1 cellular context compared by ENCODE assay signal in the genomic region with DNA sequence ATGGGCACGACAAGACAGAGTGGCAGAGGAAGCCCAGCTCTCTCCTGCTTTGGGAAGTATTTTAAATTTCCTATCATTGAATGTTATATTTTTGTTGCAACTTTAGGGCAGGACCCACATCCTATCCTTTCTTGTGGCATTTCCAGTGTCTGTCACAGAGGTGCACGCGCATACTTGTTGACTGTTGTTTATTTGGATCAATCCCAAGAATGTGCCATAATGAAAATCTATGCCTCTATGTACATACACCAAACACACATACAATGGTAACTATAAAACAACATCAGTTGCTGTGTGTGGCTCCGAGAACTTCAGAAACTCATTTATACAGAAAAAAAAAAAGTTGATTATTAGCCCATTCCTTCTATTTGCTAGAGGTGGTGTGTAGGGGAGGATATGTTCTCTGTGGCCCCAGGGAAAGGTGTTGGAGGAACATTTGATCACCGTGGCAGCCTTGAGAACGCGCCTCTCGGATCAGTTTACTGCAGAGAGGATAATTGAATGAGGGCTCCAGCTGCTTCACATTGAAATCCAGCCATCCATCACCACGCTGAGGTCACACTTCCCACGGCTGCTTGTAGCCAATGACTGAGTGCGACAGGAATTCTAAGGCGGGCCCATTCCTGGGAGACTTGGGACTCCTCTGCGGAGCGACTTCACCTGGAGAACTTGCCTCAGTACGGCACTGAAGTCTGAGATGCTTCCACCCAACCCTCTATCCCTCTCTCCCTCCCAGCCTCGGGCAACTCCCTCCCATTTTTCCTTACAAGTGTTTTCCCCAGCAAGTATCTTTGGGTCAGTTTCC.
TF ChIP-seq lines count a peak whose summit lies in the region.

No MANE protein-coding gene starts in this region.

TF ChIP-seq in HEK293, 187 proteins besides CTCF, POLR2A, EP300 and RAD21 (continued from another document):
- TF ChIP-seq ATF2 (tag by site-specific recombination; IDR thresholded peaks at IDR 0.05; ENCODE audit: low read depth) = 0 out of 2 replicates have a peak, but pooled peaks have one; percentile 45
- peak; percentile 90 for TF ChIP-seq ZNF366 (tag by site-specific recombination; conservative IDR thresholded peaks at IDR 0.05)
- 0 out of 2 replicates have a peak, but pooled peaks have one; percentile 23 for TF ChIP-seq ZSCAN30 (tag by site-specific recombination; IDR thresholded peaks at IDR 0.05)
- 0 out of 2 replicates have a peak, but pooled peaks have one; percentile 9 for TF ChIP-seq ZNF10 (tag by site-specific recombination; IDR thresholded peaks at IDR 0.05)
- no peak for TF ChIP-seq ZNF292 (tag by site-specific recombination; IDR thresholded peaks at IDR 0.05; ENCODE audit: borderline replicate concordance, low read depth)
- no peak for TF ChIP-seq GLIS1 (tag by site-specific recombination; IDR thresholded peaks at IDR 0.05)
- peak; percentile 53; the same call in 1 of the 2 replicates for TF ChIP-seq OSR2 (tag by site-specific recombination; IDR thresholded peaks at IDR 0.05)
- TF ChIP-seq SCRT1 (tag by site-specific recombination; IDR thresholded peaks at IDR 0.05; ENCODE audit: borderline replicate concordance) = peak; percentile 45; the same call in 1 of the 2 replicates
- TF ChIP-seq, protein P1, sequence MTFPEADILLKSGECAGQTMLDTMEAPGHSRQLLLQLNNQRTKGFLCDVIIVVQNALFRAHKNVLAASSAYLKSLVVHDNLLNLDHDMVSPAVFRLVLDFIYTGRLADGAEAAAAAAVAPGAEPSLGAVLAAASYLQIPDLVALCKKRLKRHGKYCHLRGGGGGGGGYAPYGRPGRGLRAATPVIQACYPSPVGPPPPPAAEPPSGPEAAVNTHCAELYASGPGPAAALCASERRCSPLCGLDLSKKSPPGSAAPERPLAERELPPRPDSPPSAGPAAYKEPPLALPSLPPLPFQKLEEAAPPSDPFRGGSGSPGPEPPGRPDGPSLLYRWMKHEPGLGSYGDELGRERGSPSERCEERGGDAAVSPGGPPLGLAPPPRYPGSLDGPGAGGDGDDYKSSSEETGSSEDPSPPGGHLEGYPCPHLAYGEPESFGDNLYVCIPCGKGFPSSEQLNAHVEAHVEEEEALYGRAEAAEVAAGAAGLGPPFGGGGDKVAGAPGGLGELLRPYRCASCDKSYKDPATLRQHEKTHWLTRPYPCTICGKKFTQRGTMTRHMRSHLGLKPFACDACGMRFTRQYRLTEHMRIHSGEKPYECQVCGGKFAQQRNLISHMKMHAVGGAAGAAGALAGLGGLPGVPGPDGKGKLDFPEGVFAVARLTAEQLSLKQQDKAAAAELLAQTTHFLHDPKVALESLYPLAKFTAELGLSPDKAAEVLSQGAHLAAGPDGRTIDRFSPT (tag by site-specific recombination; IDR thresholded peaks at IDR 0.05) = 0 out of 2 replicates have a peak, but pooled peaks have one; percentile 62
- TF ChIP-seq ZXDB (tag by site-specific recombination; IDR thresholded peaks at IDR 0.05) = peak; percentile 74; the same call in 1 of the 2 replicates
- peak; percentile 90 for TF ChIP-seq ZNF629 (tag by site-specific recombination; IDR thresholded peaks at IDR 0.05)
- no peak for TF ChIP-seq ZNF768 (tag by site-specific recombination; IDR thresholded peaks at IDR 0.05)
- TF ChIP-seq ZIC2 (tag by site-specific recombination; IDR thresholded peaks at IDR 0.05) = peak; percentile 67
- TF ChIP-seq, protein P2, sequence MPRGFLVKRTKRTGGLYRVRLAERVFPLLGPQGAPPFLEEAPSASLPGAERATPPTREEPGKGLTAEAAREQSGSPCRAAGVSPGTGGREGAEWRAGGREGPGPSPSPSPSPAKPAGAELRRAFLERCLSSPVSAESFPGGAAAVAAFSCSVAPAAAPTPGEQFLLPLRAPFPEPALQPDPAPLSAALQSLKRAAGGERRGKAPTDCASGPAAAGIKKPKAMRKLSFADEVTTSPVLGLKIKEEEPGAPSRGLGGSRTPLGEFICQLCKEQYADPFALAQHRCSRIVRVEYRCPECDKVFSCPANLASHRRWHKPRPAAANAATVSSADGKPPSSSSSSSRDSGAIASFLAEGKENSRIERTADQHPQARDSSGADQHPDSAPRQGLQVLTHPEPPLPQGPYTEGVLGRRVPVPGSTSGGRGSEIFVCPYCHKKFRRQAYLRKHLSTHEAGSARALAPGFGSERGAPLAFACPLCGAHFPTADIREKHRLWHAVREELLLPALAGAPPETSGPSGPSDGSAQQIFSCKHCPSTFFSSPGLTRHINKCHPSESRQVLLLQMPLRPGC (tag by site-specific recombination; IDR thresholded peaks at IDR 0.05) = 0 out of 2 replicates have a peak, but pooled peaks have one; percentile 34
- peak; percentile 75 for TF ChIP-seq ZBTB21 (tag by site-specific recombination; IDR thresholded peaks at IDR 0.05)
- TF ChIP-seq ZBTB8A (tag by site-specific recombination; IDR thresholded peaks at IDR 0.05) = 0 out of 2 replicates have a peak, but pooled peaks have one; percentile 10
- TF ChIP-seq WT1 (tag by site-specific recombination; IDR thresholded peaks at IDR 0.05) = peak; percentile 69
- TF ChIP-seq SP2 (tag by site-specific recombination; IDR thresholded peaks at IDR 0.05) = peak; percentile 75
- no peak for TF ChIP-seq ZNF449 (tag by site-specific recombination; IDR thresholded peaks at IDR 0.05)
- peak; percentile 99 for TF ChIP-seq ZBTB20 (tag by site-specific recombination; IDR thresholded peaks at IDR 0.05)
- peak; percentile 75; the same call in 1 of the 2 replicates for TF ChIP-seq ZNF843 (tag by site-specific recombination; IDR thresholded peaks at IDR 0.05)
- no peak for TF ChIP-seq ZNF404 (tag by site-specific recombination; IDR thresholded peaks at IDR 0.05)
- TF ChIP-seq ZFP37 (tag by site-specific recombination; IDR thresholded peaks at IDR 0.05) = 0 out of 2 replicates have a peak, but pooled peaks have one; percentile 52
- 0 out of 2 replicates have a peak, but pooled peaks have one; percentile 9 for TF ChIP-seq ZFHX2 (tag by site-specific recombination; conservative IDR thresholded peaks at IDR 0.05)
- TF ChIP-seq ZNF394 (tag by site-specific recombination; IDR thresholded peaks at IDR 0.05; ENCODE audit: borderline replicate concordance) = peak; percentile 77
- 0 out of 2 replicates have a peak, but pooled peaks have one; percentile 34 for TF ChIP-seq ZNF24 (tag by site-specific recombination; IDR thresholded peaks at IDR 0.05)
- TF ChIP-seq ZNF324 (tag by site-specific recombination; IDR thresholded peaks at IDR 0.05) = no peak
- TF ChIP-seq SP7 (tag by site-specific recombination; IDR thresholded peaks at IDR 0.05) = peak; percentile 82
- no peak for TF ChIP-seq EGR2 (tag by site-specific recombination; IDR thresholded peaks at IDR 0.05; ENCODE audit: low read depth)
- TF ChIP-seq FEZF1 (tag by site-specific recombination; IDR thresholded peaks at IDR 0.05) = peak; percentile 46
- TF ChIP-seq ZEB2 (tag by site-specific recombination; IDR thresholded peaks at IDR 0.05) = peak; percentile 56; the same call in 1 of the 2 replicates
- TF ChIP-seq ZNF2 (tag by site-specific recombination; IDR thresholded peaks at IDR 0.05) = 0 out of 2 replicates have a peak, but pooled peaks have one; percentile 48
TF ChIP-seq in HEK293: peak in this region for 37.
